1 cellular context compared by ENCODE assay signal in the genomic region with DNA sequence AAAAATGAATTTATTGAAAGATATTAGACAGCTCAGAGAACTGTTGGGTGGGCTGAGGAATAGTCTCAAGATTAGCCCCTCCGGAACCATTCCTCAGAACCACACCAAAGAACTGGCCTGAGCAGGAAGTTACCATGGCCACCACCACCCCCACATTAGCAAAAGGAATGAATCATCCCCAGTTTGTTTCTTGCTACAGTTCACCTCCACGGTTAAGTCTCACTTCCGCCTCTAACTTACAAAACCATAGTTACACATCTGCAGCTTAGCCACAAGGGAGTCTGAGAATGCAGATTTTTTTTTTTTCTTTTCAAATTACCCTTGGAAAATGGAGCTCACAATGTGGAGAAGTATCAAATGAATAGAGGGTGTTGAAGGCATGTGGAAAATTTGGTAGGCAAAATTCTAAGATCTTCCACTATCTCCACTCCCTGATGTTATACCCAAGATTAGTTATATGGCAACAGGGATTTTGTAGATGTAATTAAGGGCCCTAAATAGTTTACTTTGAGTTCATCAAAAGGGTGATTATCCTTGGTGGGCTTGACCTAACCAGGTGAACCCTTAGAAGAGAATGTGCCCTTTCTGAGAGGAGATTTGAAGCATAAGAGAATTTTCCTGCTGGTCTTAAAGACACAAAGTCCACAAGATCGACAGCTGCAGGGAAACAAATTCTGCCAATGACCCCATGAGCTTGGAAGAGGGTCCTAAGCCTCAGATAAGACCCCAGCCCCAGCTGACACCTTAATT.
TF ChIP-seq lines count a peak whose summit lies in the region.

No MANE protein-coding gene starts in this region.

TF ChIP-seq in GM23338, 12 proteins besides CTCF, POLR2A, EP300 and RAD21 (continued from another document):
- TF ChIP-seq, protein P1, sequence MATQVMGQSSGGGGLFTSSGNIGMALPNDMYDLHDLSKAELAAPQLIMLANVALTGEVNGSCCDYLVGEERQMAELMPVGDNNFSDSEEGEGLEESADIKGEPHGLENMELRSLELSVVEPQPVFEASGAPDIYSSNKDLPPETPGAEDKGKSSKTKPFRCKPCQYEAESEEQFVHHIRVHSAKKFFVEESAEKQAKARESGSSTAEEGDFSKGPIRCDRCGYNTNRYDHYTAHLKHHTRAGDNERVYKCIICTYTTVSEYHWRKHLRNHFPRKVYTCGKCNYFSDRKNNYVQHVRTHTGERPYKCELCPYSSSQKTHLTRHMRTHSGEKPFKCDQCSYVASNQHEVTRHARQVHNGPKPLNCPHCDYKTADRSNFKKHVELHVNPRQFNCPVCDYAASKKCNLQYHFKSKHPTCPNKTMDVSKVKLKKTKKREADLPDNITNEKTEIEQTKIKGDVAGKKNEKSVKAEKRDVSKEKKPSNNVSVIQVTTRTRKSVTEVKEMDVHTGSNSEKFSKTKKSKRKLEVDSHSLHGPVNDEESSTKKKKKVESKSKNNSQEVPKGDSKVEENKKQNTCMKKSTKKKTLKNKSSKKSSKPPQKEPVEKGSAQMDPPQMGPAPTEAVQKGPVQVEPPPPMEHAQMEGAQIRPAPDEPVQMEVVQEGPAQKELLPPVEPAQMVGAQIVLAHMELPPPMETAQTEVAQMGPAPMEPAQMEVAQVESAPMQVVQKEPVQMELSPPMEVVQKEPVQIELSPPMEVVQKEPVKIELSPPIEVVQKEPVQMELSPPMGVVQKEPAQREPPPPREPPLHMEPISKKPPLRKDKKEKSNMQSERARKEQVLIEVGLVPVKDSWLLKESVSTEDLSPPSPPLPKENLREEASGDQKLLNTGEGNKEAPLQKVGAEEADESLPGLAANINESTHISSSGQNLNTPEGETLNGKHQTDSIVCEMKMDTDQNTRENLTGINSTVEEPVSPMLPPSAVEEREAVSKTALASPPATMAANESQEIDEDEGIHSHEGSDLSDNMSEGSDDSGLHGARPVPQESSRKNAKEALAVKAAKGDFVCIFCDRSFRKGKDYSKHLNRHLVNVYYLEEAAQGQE (IDR thresholded peaks at IDR 0.05; ENCODE audit: unreplicated experiment) = no peak
- TF ChIP-seq ZNF114 (CRISPR knock-in tag; IDR thresholded peaks at IDR 0.05) (no peak), CREB1 (CRISPR knock-in tag; IDR thresholded peaks at IDR 0.05; ENCODE audit: low read depth) (no peak), ZNF331 (CRISPR knock-in tag; IDR thresholded peaks at IDR 0.05; ENCODE audit: low read depth) (no peak), EZH2 (IDR thresholded peaks at IDR 0.05; ENCODE audit: low read depth, unreplicated experiment) (no peak), STAT1 (IDR thresholded peaks at IDR 0.05; ENCODE audit: unreplicated experiment) (no peak), JUNB (IDR thresholded peaks at IDR 0.05; ENCODE audit: unreplicated experiment) (no peak), POLR2AphosphoS5 (IDR thresholded peaks at IDR 0.05; ENCODE audit: low read depth) (no peak), EZH2phosphoT487 (IDR thresholded peaks at IDR 0.05; ENCODE audit: unreplicated experiment) (no peak)
- TF ChIP-seq, protein P2, sequence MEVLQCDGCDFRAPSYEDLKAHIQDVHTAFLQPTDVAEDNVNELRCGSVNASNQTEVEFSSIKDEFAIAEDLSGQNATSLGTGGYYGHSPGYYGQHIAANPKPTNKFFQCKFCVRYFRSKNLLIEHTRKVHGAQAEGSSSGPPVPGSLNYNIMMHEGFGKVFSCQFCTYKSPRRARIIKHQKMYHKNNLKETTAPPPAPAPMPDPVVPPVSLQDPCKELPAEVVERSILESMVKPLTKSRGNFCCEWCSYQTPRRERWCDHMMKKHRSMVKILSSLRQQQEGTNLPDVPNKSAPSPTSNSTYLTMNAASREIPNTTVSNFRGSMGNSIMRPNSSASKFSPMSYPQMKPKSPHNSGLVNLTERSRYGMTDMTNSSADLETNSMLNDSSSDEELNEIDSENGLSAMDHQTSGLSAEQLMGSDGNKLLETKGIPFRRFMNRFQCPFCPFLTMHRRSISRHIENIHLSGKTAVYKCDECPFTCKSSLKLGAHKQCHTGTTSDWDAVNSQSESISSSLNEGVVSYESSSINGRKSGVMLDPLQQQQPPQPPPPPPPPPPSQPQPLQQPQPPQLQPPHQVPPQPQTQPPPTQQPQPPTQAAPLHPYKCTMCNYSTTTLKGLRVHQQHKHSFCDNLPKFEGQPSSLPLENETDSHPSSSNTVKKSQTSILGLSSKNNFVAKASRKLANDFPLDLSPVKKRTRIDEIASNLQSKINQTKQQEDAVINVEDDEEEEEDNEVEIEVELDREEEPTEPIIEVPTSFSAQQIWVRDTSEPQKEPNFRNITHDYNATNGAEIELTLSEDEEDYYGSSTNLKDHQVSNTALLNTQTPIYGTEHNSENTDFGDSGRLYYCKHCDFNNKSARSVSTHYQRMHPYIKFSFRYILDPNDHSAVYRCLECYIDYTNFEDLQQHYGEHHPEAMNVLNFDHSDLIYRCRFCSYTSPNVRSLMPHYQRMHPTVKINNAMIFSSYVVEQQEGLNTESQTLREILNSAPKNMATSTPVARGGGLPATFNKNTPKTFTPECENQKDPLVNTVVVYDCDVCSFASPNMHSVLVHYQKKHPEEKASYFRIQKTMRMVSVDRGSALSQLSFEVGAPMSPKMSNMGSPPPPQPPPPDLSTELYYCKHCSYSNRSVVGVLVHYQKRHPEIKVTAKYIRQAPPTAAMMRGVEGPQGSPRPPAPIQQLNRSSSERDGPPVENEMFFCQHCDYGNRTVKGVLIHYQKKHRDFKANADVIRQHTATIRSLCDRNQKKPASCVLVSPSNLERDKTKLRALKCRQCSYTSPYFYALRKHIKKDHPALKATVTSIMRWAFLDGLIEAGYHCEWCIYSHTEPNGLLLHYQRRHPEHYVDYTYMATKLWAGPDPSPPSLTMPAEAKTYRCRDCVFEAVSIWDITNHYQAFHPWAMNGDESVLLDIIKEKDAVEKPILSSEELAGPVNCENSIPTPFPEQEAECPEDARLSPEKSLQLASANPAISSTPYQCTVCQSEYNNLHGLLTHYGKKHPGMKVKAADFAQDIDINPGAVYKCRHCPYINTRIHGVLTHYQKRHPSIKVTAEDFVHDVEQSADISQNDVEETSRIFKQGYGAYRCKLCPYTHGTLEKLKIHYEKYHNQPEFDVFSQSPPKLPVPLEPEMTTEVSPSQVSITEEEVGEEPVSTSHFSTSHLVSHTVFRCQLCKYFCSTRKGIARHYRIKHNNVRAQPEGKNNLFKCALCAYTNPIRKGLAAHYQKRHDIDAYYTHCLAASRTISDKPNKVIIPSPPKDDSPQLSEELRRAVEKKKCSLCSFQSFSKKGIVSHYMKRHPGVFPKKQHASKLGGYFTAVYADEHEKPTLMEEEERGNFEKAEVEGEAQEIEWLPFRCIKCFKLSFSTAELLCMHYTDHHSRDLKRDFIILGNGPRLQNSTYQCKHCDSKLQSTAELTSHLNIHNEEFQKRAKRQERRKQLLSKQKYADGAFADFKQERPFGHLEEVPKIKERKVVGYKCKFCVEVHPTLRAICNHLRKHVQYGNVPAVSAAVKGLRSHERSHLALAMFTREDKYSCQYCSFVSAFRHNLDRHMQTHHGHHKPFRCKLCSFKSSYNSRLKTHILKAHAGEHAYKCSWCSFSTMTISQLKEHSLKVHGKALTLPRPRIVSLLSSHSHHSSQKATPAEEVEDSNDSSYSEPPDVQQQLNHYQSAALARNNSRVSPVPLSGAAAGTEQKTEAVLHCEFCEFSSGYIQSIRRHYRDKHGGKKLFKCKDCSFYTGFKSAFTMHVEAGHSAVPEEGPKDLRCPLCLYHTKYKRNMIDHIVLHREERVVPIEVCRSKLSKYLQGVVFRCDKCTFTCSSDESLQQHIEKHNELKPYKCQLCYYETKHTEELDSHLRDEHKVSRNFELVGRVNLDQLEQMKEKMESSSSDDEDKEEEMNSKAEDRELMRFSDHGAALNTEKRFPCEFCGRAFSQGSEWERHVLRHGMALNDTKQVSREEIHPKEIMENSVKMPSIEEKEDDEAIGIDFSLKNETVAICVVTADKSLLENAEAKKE (CRISPR knock-in tag; IDR thresholded peaks at IDR 0.05) = no peak
- TF ChIP-seq, protein P3, sequence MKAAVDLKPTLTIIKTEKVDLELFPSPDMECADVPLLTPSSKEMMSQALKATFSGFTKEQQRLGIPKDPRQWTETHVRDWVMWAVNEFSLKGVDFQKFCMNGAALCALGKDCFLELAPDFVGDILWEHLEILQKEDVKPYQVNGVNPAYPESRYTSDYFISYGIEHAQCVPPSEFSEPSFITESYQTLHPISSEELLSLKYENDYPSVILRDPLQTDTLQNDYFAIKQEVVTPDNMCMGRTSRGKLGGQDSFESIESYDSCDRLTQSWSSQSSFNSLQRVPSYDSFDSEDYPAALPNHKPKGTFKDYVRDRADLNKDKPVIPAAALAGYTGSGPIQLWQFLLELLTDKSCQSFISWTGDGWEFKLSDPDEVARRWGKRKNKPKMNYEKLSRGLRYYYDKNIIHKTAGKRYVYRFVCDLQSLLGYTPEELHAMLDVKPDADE (IDR thresholded peaks at IDR 0.05) = no peak
